ENCODE assay signal across 1 cellular context in genomic region chr6:157649311-157650260, GRCh38.
TF ChIP-seq lines count a peak whose summit lies in the region.

No MANE protein-coding gene starts in this region.

TF ChIP-seq in Ishikawa, 13 proteins besides CTCF, POLR2A, EP300 and RAD21 (continued from another document):
- TF ChIP-seq REST (IDR thresholded peaks at IDR 0.05; ENCODE audit: low read depth) (no peak), USF1 (IDR thresholded peaks at IDR 0.05) (peak; percentile 74), NFIC (IDR thresholded peaks at IDR 0.05) (peak; percentile 100), ZBTB7A (IDR thresholded peaks at IDR 0.05; ENCODE audit: low read depth) (no peak; the same call in 1 of the 2 replicates), MAX (IDR thresholded peaks at IDR 0.05) (peak; percentile 68), FOXM1 (IDR thresholded peaks at IDR 0.05; ENCODE audit: borderline replicate concordance, low read depth) (no peak), YY1 (IDR thresholded peaks at IDR 0.05; ENCODE audit: low read depth) (no peak), CEBPB (IDR thresholded peaks at IDR 0.05) (no peak), TCF12 (IDR thresholded peaks at IDR 0.05; ENCODE audit: low read depth) (peak; percentile 44; the same call in 1 of the 2 replicates)
TF ChIP-seq in Ishikawa: peak in this region for 5.
